8 cellular contexts compared by ENCODE assay signal in genomic region chrY:7355906-7356305, GRCh38.
A peak's percentile ranks its signal among the peaks of the same experiment; 100 is the strongest.
DNase-seq lines count a peak whose midpoint lies in the region; TF ChIP-seq lines count a peak whose summit lies in the region.
"Not testable (repeated sequence)": the region's sequence is repeated elsewhere in the genome, so short reads cannot be mapped to it uniquely, and the experiment has no call there.

No MANE protein-coding gene starts in this region.

- intact Hi-C loops in activated CD4-positive, alpha-beta memory T cell treated with anti-CD3 and anti-CD28 coated beads for 36 hours (cut with micrococcal nuclease): not testable (repeated sequence)

- CTCF ChIA-PET in BJ (lab: Yijun Ruan, JAX); activated CD4-positive, alpha-beta memory T cell treated with anti-CD3 and anti-CD28 coated beads for 36 hours (lab: Charles Lee): not testable (repeated sequence)

- H3K27ac Mint-ChIP-seq in activated CD4-positive, alpha-beta memory T cell treated with anti-CD3 and anti-CD28 coated beads for 36 hours: peak overlapping the region; percentile 2

- not testable (repeated sequence) for H3K27me3 ChIP-seq in BJ (ENCODE audit: control insufficient read depth, insufficient read depth, low read length)

- not testable (repeated sequence) for H3K27me3 Mint-ChIP-seq in activated CD4-positive, alpha-beta memory T cell treated with anti-CD3 and anti-CD28 coated beads for 36 hours

- DNase-seq in AG10803 (ENCODE audit: low read depth) (peak; percentile 72), BJ (ENCODE audit: low read depth) (peak; percentile 19), EH (ENCODE audit: low read depth) (peak; percentile 71), HFF-Myc (ENCODE audit: extremely low read depth, low read depth) (peak; percentile 35), choroid plexus epithelial cell (ENCODE audit: low read depth) (peak; percentile 43), fibroblast of gingiva (ENCODE audit: low read depth) (peak; percentile 78), fibroblast of peridontal ligament (ENCODE audit: extremely low read depth) (peak; percentile 52)
- not testable (repeated sequence) for DNase-seq in activated CD4-positive, alpha-beta memory T cell treated with anti-CD3 and anti-CD28 coated beads for 36 hours

- H3K4me3 ChIP-seq in AG10803 (ENCODE audit: low read length); BJ (ENCODE audit: low read depth, low read length); HFF-Myc (replicated peaks; ENCODE audit: low read depth, low read length); choroid plexus epithelial cell (ENCODE audit: low read depth, low read length): not testable (repeated sequence)

- H3K4me1 Mint-ChIP-seq in activated CD4-positive, alpha-beta memory T cell treated with anti-CD3 and anti-CD28 coated beads for 36 hours (ENCODE audit: low read depth): peaks cover 12% of the 10 kb centered on the region

- not testable (repeated sequence) for TF ChIP-seq CTCF in AG10803 (conservative IDR thresholded peaks at IDR 0.05; ENCODE audit: low read length); BJ (IDR thresholded peaks at IDR 0.05; ENCODE audit: insufficient read depth, low read depth, low read length); HFF-Myc (IDR thresholded peaks at IDR 0.05; ENCODE audit: low read depth, low read length, missing control alignments); choroid plexus epithelial cell (conservative IDR thresholded peaks at IDR 0.05; ENCODE audit: low read depth, low read length)

- not testable (repeated sequence) for H3K9me3 Mint-ChIP-seq in activated CD4-positive, alpha-beta memory T cell treated with anti-CD3 and anti-CD28 coated beads for 36 hours

- POLR2A ChIA-PET in BJ (lab: Charles Lee); activated CD4-positive, alpha-beta memory T cell treated with anti-CD3 and anti-CD28 coated beads for 36 hours (lab: Charles Lee): not testable (repeated sequence)

- not testable (repeated sequence) for H3K4me3 Mint-ChIP-seq in activated CD4-positive, alpha-beta memory T cell treated with anti-CD3 and anti-CD28 coated beads for 36 hours

- H3K36me3 ChIP-seq in BJ (ENCODE audit: control insufficient read depth, insufficient read depth, low read length): not testable (repeated sequence)

- peaks cover 45% of the 10 kb centered on the region for H3K36me3 Mint-ChIP-seq in activated CD4-positive, alpha-beta memory T cell treated with anti-CD3 and anti-CD28 coated beads for 36 hours
